20 cellular contexts compared by ENCODE assay signal in genomic region chr3:55676643-55677042, GRCh38.
DNase-seq lines count a peak whose midpoint lies in the region; ATAC-seq, FAIRE-seq and TF ChIP-seq lines count a peak whose summit lies in the region.
"Had no signal": no experiment of that assay in that cellular context is flagged by ENCODE, and none has a peak within 500 bp of the region (broad histone marks: within the 10 kb centered on the region; RNA-seq: fewer than 3 reads in every experiment).

No MANE protein-coding gene starts in this region.

- intact Hi-C loops in pancreas (cut with DNase I), result no loop called here
- intact Hi-C loops in prostate gland (cut with DNase I), result no loop called here
- intact Hi-C loops in stomach (cut with DNase I; ENCODE audit: low total_unique reads), result no loop called here

- TF ChIP-seq CTCF in HEK293 (tag by site-specific recombination; IDR thresholded peaks at IDR 0.05) (no peak), bronchial epithelial cell (IDR thresholded peaks at IDR 0.05; ENCODE audit: insufficient read depth, low read length, severe bottlenecking) (no peak), pancreas (IDR thresholded peaks at IDR 0.05) (no peak), prostate gland (IDR thresholded peaks at IDR 0.05) (no peak), stomach (IDR thresholded peaks at IDR 0.05) (no peak)

- 31 to 35% methylated on average over 3 of the region's 3 CpGs for WGBS in pancreas, 2 donors
- WGBS in prostate gland, result 59% methylated on average over 3 of the region's 3 CpGs
- WGBS in stomach, 5 donors, result 22 to 40% (median 26%) methylated on average over 3 of the region's 3 CpGs

- H3K4me1 ChIP-seq in HEK293 (ENCODE audit: control insufficient read depth, insufficient read depth, low read length) (0 out of 2 replicates have a peak, but pooled peaks cover 4% of the 10 kb centered on the region), pancreas (no peaks in the 10 kb centered on the region), prostate gland (replicated peaks) (no peaks in the 10 kb centered on the region), HAP-1 (no peaks in the 10 kb centered on the region), stomach (no peaks in the 10 kb centered on the region)

- H3K27ac ChIP-seq in HEK293 (ENCODE audit: extremely low read depth, low read depth, low read length) (no peak overlapping the region; the same call in 1 of the 2 replicates), pancreas (no peak overlapping the region), prostate gland (no peak overlapping the region), stomach (no peak overlapping the region)

- no peak for TF ChIP-seq EP300 in stomach (IDR thresholded peaks at IDR 0.05)

- no peaks in the 10 kb centered on the region for H3K36me3 ChIP-seq in HEK293 (ENCODE audit: control insufficient read depth in 2 of 2, insufficient read depth in 1 of 2, low read length in 2 of 2)
- H3K36me3 ChIP-seq in MG63, result no peaks in the 10 kb centered on the region
- H3K36me3 ChIP-seq in bronchial epithelial cell (ENCODE audit: control insufficient read depth, insufficient read depth, low read length), result no peaks in the 10 kb centered on the region
- H3K36me3 ChIP-seq in pancreas, result no peaks in the 10 kb centered on the region
- H3K36me3 ChIP-seq in prostate gland, result no peaks in the 10 kb centered on the region
- H3K36me3 ChIP-seq in HAP-1 (replicated peaks), result no peaks in the 10 kb centered on the region
- no peaks in the 10 kb centered on the region for H3K36me3 ChIP-seq in stomach

- DNase-seq in MG63, result peak; percentile 9
- DNase-seq in bronchial epithelial cell (ENCODE audit: low read depth), result no peak
- DNase-seq in pancreas, result peak in 1 of 6 donors; percentile 28
- no peak for DNase-seq in prostate gland (ENCODE audit: low spot score)
- DNase-seq in HAP-1 (ENCODE audit: low spot score in 2 of 2), result no peak
- DNase-seq in stomach, result no peak
- DNase-seq: CD4-positive, CD25-positive, alpha-beta regulatory T cell; Karpas-422; MM.1S; NCI-H1048; NCI-H1417 treated with DMSO at 0.1 percent for 48 hours; NCI-H187; NCI-H2171; NCI-H526 had no signal

- ATAC-seq in pancreas, result peak; percentile 18 to 73 (median 64)
- ATAC-seq: GM12878, GM23338, HCT116, Panc1, SK-N-SH treated with all-trans-retinoic acid at 6 μM for 48 hours had no signal

- CTCF ChIA-PET in HEK293 (lab: Yijun Ruan, JAX), result no interaction called here

- in situ Hi-C loops in HAP-1 (cut with MboI; ENCODE audit: low sequenced_read_pairs), result no loop called here

- FAIRE-seq in bronchial epithelial cell (lab: Jason Lieb, UNC), result peak; percentile 7
- FAIRE-seq in pancreas (lab: Jason Lieb, UNC), result no peak
- FAIRE-seq: GM12878 had no signal

- H3K9me3 ChIP-seq in HEK293 (ENCODE audit: control insufficient read depth, insufficient read depth, low read depth, low read length) (no peaks in the 10 kb centered on the region), MG63 (no peaks in the 10 kb centered on the region), pancreas (no peaks in the 10 kb centered on the region), prostate gland (no peaks in the 10 kb centered on the region), HAP-1 (no peaks in the 10 kb centered on the region), stomach (no peaks in the 10 kb centered on the region)

- H3K4me3 ChIP-seq in HEK293 (ENCODE audit: low read depth, low read length), result no peak overlapping the region
- no peak overlapping the region for H3K4me3 ChIP-seq in MG63
- H3K4me3 ChIP-seq in bronchial epithelial cell (ENCODE audit: low read depth, low read length), result no peak overlapping the region
- H3K4me3 ChIP-seq in pancreas, result no peak overlapping the region
- H3K4me3 ChIP-seq in prostate gland, result no peak overlapping the region
- no peak overlapping the region for H3K4me3 ChIP-seq in HAP-1
- H3K4me3 ChIP-seq in stomach, result no peak overlapping the region
- H3K4me3 ChIP-seq: GM12878, GM23338 had no signal

- H3K27me3 ChIP-seq in MG63, result no peaks in the 10 kb centered on the region
- no peaks in the 10 kb centered on the region for H3K27me3 ChIP-seq in bronchial epithelial cell (ENCODE audit: control insufficient read depth, insufficient read depth, low read length)
- no peaks in the 10 kb centered on the region for H3K27me3 ChIP-seq in pancreas
- H3K27me3 ChIP-seq in prostate gland (replicated peaks; ENCODE audit: insufficient read depth), result no peaks in the 10 kb centered on the region
- no peaks in the 10 kb centered on the region for H3K27me3 ChIP-seq in HAP-1 (ENCODE audit: low read depth)
- no peaks in the 10 kb centered on the region for H3K27me3 ChIP-seq in stomach

- POLR2A ChIA-PET in HEK293 (lab: Yijun Ruan, JAX), result no interaction called here

- TF ChIP-seq POLR2A in prostate gland (IDR thresholded peaks at IDR 0.05) (no peak), stomach (IDR thresholded peaks at IDR 0.05) (no peak)

TF ChIP-seq in HEK293, 187 proteins besides CTCF, POLR2A, EP300 and RAD21:
- TF ChIP-seq ZBTB20 (tag by site-specific recombination; IDR thresholded peaks at IDR 0.05), result 0 out of 2 replicates have a peak, but pooled peaks have one; percentile 19
- TF ChIP-seq ZNF560 (tag by site-specific recombination; IDR thresholded peaks at IDR 0.05; ENCODE audit: borderline replicate concordance), result no peak
